ENCODE assay signal across 1 cellular context in the genomic region with DNA sequence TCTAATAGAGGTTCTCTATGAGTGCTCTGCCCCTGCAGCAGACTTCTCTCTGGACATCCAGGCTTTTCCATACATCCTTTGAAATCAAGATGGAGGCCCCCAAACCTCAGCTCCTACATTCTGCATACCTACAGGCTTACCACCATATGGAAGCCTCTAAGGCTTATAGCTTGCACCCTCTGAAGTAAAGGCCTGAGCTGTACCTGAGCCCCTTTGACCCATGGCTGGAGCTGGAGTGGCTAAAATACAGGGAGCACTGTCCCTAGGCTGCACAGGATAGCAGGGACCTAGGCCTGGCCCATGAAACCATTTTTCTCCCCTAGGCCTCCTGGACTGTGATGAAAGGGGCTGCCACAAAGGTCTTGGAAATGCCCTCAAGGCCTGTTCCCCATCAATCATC.
TF ChIP-seq lines count a peak whose summit lies in the region.

No MANE protein-coding gene starts in this region.

TF ChIP-seq in K562, 482 proteins besides CTCF, POLR2A, EP300 and RAD21 (continued from another document):
- no peak for TF ChIP-seq AFF1 (IDR thresholded peaks at IDR 0.05; ENCODE audit: low read depth in 1 of 2, partially characterized antibody in 2 of 2)
- TF ChIP-seq MCM2 (IDR thresholded peaks at IDR 0.05; ENCODE audit: low read depth) = no peak
- no peak for TF ChIP-seq MYNN (IDR thresholded peaks at IDR 0.05)
- 0 out of 2 replicates have a peak, but pooled peaks have one; percentile 8 for TF ChIP-seq MYNN (CRISPR knock-in tag; IDR thresholded peaks at IDR 0.05)
- TF ChIP-seq BRD9 (IDR thresholded peaks at IDR 0.05; ENCODE audit: low read depth, partially characterized antibody) = no peak
- no peak for TF ChIP-seq ZNF644 (tag; IDR thresholded peaks at IDR 0.05; ENCODE audit: low read depth)
- TF ChIP-seq CAMTA2 (CRISPR knock-in tag; conservative IDR thresholded peaks at IDR 0.05) = no peak
- peak in 1 of 2 experiments; percentile 18; a peak in 1 of 3 replicates for TF ChIP-seq CBX3 (IDR thresholded peaks at IDR 0.05; ENCODE audit: borderline replicate concordance in 1 of 2, low read length in 2 of 2)
- TF ChIP-seq, protein P1, sequence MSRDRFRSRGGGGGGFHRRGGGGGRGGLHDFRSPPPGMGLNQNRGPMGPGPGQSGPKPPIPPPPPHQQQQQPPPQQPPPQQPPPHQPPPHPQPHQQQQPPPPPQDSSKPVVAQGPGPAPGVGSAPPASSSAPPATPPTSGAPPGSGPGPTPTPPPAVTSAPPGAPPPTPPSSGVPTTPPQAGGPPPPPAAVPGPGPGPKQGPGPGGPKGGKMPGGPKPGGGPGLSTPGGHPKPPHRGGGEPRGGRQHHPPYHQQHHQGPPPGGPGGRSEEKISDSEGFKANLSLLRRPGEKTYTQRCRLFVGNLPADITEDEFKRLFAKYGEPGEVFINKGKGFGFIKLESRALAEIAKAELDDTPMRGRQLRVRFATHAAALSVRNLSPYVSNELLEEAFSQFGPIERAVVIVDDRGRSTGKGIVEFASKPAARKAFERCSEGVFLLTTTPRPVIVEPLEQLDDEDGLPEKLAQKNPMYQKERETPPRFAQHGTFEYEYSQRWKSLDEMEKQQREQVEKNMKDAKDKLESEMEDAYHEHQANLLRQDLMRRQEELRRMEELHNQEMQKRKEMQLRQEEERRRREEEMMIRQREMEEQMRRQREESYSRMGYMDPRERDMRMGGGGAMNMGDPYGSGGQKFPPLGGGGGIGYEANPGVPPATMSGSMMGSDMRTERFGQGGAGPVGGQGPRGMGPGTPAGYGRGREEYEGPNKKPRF (IDR thresholded peaks at IDR 0.05; ENCODE audit: low read depth, low read length) = no peak
